In the genomic region with DNA sequence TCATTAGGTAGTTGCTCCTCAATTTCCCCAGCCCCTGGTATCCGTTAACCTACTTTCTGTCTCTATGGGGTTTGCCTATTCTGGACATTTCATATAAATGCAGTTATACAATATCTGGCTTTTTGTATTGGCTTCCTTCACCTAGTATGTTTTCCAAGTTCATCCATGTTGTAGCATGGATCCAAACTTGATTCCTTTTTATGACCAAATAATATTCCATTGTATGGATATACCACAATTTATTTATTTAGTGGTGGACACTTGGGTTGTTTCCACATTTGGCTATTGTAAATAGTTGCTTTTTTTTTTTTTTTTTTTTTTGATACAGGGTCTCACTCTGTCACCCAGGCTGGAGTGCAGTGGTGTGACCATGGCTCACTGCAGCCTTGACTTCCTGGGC, we compare ENCODE assay signal across 1 cellular context.
TF ChIP-seq lines count a peak whose summit lies in the region.

No MANE protein-coding gene starts in this region.

TF ChIP-seq in SK-N-SH, 30 proteins besides CTCF, POLR2A, EP300 and RAD21 (continued from another document):
- TF ChIP-seq, protein P1, sequence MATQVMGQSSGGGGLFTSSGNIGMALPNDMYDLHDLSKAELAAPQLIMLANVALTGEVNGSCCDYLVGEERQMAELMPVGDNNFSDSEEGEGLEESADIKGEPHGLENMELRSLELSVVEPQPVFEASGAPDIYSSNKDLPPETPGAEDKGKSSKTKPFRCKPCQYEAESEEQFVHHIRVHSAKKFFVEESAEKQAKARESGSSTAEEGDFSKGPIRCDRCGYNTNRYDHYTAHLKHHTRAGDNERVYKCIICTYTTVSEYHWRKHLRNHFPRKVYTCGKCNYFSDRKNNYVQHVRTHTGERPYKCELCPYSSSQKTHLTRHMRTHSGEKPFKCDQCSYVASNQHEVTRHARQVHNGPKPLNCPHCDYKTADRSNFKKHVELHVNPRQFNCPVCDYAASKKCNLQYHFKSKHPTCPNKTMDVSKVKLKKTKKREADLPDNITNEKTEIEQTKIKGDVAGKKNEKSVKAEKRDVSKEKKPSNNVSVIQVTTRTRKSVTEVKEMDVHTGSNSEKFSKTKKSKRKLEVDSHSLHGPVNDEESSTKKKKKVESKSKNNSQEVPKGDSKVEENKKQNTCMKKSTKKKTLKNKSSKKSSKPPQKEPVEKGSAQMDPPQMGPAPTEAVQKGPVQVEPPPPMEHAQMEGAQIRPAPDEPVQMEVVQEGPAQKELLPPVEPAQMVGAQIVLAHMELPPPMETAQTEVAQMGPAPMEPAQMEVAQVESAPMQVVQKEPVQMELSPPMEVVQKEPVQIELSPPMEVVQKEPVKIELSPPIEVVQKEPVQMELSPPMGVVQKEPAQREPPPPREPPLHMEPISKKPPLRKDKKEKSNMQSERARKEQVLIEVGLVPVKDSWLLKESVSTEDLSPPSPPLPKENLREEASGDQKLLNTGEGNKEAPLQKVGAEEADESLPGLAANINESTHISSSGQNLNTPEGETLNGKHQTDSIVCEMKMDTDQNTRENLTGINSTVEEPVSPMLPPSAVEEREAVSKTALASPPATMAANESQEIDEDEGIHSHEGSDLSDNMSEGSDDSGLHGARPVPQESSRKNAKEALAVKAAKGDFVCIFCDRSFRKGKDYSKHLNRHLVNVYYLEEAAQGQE (IDR thresholded peaks at IDR 0.05; ENCODE audit: low read depth, low read length): no peak
- no peak for TF ChIP-seq RCOR1 (IDR thresholded peaks at IDR 0.05; ENCODE audit: low read length)
- no peak for TF ChIP-seq NRF1 (IDR thresholded peaks at IDR 0.05; ENCODE audit: low read depth, low read length)
- TF ChIP-seq POLR2AphosphoS5 (IDR thresholded peaks at IDR 0.05; ENCODE audit: low read depth, low read length): no peak
- no peak for TF ChIP-seq USF1 (IDR thresholded peaks at IDR 0.05; ENCODE audit: borderline replicate concordance, low read depth)
- no peak for TF ChIP-seq ELF1 (IDR thresholded peaks at IDR 0.05)
- TF ChIP-seq GABPA (IDR thresholded peaks at IDR 0.05; ENCODE audit: low read depth): no peak
- TF ChIP-seq, protein P2, sequence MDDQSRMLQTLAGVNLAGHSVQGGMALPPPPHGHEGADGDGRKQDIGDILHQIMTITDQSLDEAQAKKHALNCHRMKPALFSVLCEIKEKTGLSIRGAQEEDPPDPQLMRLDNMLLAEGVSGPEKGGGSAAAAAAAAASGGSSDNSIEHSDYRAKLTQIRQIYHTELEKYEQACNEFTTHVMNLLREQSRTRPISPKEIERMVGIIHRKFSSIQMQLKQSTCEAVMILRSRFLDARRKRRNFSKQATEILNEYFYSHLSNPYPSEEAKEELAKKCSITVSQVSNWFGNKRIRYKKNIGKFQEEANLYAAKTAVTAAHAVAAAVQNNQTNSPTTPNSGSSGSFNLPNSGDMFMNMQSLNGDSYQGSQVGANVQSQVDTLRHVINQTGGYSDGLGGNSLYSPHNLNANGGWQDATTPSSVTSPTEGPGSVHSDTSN (IDR thresholded peaks at IDR 0.05): no peak
- no peak for TF ChIP-seq SMC3 (IDR thresholded peaks at IDR 0.05; ENCODE audit: low read depth, low read length)
- TF ChIP-seq RXRA (IDR thresholded peaks at IDR 0.05; ENCODE audit: borderline replicate concordance, low read depth): no peak
- TF ChIP-seq, protein P3, sequence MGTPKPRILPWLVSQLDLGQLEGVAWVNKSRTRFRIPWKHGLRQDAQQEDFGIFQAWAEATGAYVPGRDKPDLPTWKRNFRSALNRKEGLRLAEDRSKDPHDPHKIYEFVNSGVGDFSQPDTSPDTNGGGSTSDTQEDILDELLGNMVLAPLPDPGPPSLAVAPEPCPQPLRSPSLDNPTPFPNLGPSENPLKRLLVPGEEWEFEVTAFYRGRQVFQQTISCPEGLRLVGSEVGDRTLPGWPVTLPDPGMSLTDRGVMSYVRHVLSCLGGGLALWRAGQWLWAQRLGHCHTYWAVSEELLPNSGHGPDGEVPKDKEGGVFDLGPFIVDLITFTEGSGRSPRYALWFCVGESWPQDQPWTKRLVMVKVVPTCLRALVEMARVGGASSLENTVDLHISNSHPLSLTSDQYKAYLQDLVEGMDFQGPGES (IDR thresholded peaks at IDR 0.05; ENCODE audit: low read depth, low read length): no peak
- TF ChIP-seq TCF12 (IDR thresholded peaks at IDR 0.05): no peak
- TF ChIP-seq SIN3A (IDR thresholded peaks at IDR 0.05; ENCODE audit: borderline replicate concordance, low read depth, low read length): no peak
